Comparison of ENCODE assay signal across 24 cellular contexts in the genomic region with DNA sequence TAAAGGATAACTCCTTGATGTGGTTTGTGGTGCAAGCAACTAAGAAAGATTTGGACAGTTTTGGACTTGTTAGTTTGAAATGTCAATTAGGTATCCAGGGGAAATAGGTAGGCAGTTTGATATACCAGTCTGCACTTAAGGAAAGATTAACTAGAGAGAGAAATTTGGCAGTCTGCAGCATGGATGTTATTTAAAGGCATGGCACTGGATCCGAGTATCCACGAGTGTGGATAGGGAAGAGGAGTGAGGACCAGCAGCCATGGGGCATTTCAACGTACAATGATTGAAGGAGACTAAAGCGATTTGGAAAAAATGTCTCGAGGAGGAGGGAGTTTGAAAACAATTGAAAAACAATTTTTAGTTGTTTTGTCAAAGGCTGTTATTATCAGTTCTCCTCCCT.
DNase-seq lines count a peak whose midpoint lies in the region; ATAC-seq and TF ChIP-seq lines count a peak whose summit lies in the region.
"Had no signal": no experiment of that assay in that cellular context is flagged by ENCODE, and none has a peak within 500 bp of the region (broad histone marks: within the 10 kb centered on the region; RNA-seq: fewer than 3 reads in every experiment).

No MANE protein-coding gene starts in this region.

- no TSS peak for BruUV-seq in IMR-90 (replicated peaks; lab: Mats Ljungman, UMichigan)

- no peaks in the 10 kb centered on the region for H3K27me3 Mint-ChIP-seq in endodermal cell (ENCODE audit: insufficient read depth)
- H3K27me3 Mint-ChIP-seq in naive thymus-derived CD8-positive, alpha-beta T cell: no peaks in the 10 kb centered on the region
- H3K27me3 Mint-ChIP-seq: CD4-positive, alpha-beta memory T cell; CD4-positive, CD25-positive, alpha-beta regulatory T cell; CD8-positive, alpha-beta memory T cell had no signal

- H3K4ac ChIP-seq in IMR-90 (ENCODE audit: low read depth, low read length): peak overlapping the region; percentile 81

- intact Hi-C loops in Right ventricle myocardium superior (cut with DNase I) (no loop called here), left ventricle myocardium inferior (cut with micrococcal nuclease) (no loop called here), IMR-90 (cut with micrococcal nuclease) (no loop called here)

- peaks cover 4 to 6% of the 10 kb centered on the region in 2 experiments; a peak in 1 of 4 replicates for H3K79me1 ChIP-seq in IMR-90 (ENCODE audit: low read depth in 1 of 2, low read length in 2 of 2)

- peak overlapping the region; percentile 25 to 49 for H4K8ac ChIP-seq in IMR-90 (ENCODE audit: low read depth in 2 of 2, low read length in 2 of 2)

- 100% methylated on average over 2 of the region's 5 CpGs; no CpG with 5 or more reads in 1 of the 2 experiments for WGBS in IMR-90 (ENCODE audit: extremely low coverage in 2 of 2, insufficient read length in 1 of 2), 2 experiments
- WGBS in endodermal cell (ENCODE audit: insufficient coverage in 1 of 2, insufficient read length in 1 of 2), 2 experiments: 99 to 100% methylated on average over 5 of the region's 5 CpGs

- H3K27me3 ChIP-seq in left ventricle myocardium inferior (ENCODE audit: low read depth): no peaks in the 10 kb centered on the region
- no peaks in the 10 kb centered on the region for H3K27me3 ChIP-seq in IMR-90 (ENCODE audit: control insufficient read depth, insufficient read depth, low read length)
- H3K27me3 ChIP-seq in endodermal cell (ENCODE audit: control insufficient read depth, insufficient read depth, low read length, poor library complexity, severe bottlenecking): no peaks in the 10 kb centered on the region
- H3K27me3 ChIP-seq: BE2C, BLaER1 had no signal

- no peaks in the 10 kb centered on the region for H3K9me3 ChIP-seq in left ventricle myocardium inferior (replicated peaks)
- no peaks in the 10 kb centered on the region for H3K9me3 ChIP-seq in IMR-90 (ENCODE audit: control insufficient read depth, insufficient read depth, low read length)
- H3K9me3 ChIP-seq in endodermal cell (ENCODE audit: control insufficient read depth, low read length): no peaks in the 10 kb centered on the region
- H3K9me3 ChIP-seq: BE2C, BLaER1 had no signal

- peak overlapping the region; percentile 32; the same call in 1 of the 2 replicates for H3K56ac ChIP-seq in IMR-90 (ENCODE audit: extremely low read depth, insufficient read depth, low read length)

- DNase-seq in Right ventricle myocardium superior: no peak
- no peak for DNase-seq in left ventricle myocardium inferior
- no peak for DNase-seq in IMR-90
- no peak for DNase-seq in endodermal cell
- DNase-seq in naive thymus-derived CD8-positive, alpha-beta T cell: no peak
- DNase-seq in NK-92 (lab: John Stamatoyannopoulos, UW; ENCODE audit: unreplicated experiment): no peak
- DNase-seq: 8988T; ACHN; BE2C; C1 segment of cervical spinal cord; CD4-positive, alpha-beta memory T cell; CD4-positive, CD25-positive, alpha-beta regulatory T cell; CD8-positive, alpha-beta memory T cell; COR-L47; DMS 273 treated with DMSO at 0.1 percent for 48 hours; DMS153; DMS53; DMS79; DND-41; EL; GDM1 had no signal

- TF ChIP-seq CTCF in left ventricle myocardium inferior (IDR thresholded peaks at IDR 0.05; ENCODE audit: borderline replicate concordance) (no peak), IMR-90 (conservative IDR thresholded peaks at IDR 0.05; ENCODE audit: low read depth, low read length) (no peak), endodermal cell (conservative IDR thresholded peaks at IDR 0.05) (no peak)

- in situ Hi-C loops in IMR-90 (cut with MboI; ENCODE audit: low sequenced_read_pairs): no loop called here

- TF ChIP-seq POLR2A in IMR-90 (IDR thresholded peaks at IDR 0.05; ENCODE audit: low read depth, low read length): no peak

- H4K91ac ChIP-seq in IMR-90 (ENCODE audit: insufficient read depth, low read depth, low read length): peak overlapping the region; percentile 77

- no peaks in the 10 kb centered on the region for H4K20me1 ChIP-seq in IMR-90 (ENCODE audit: insufficient read depth, low read length)
- H4K20me1 ChIP-seq: BLaER1 had no signal

- no peak overlapping the region for H2AFZ ChIP-seq in IMR-90 (replicated peaks; ENCODE audit: low read length, poor library complexity)

- peak overlapping the region; percentile 3 for H3K27ac Mint-ChIP-seq in endodermal cell
- peak overlapping the region in 1 of 10 donors; percentile 55 for H3K27ac Mint-ChIP-seq in naive thymus-derived CD8-positive, alpha-beta T cell
- H3K27ac Mint-ChIP-seq: CD4-positive, alpha-beta memory T cell; CD8-positive, alpha-beta memory T cell had no signal

- peak overlapping the region; percentile 74 for H3K18ac ChIP-seq in IMR-90 (ENCODE audit: low read depth, low read length)

- dilution Hi-C loops in IMR-90 (cut with HindIII; ENCODE audit: low sequenced_read_pairs, unreplicated experiment): no loop called here

- H2BK5ac ChIP-seq in IMR-90 (ENCODE audit: low read depth, low read length, poor library complexity, severe bottlenecking): peak overlapping the region; percentile 84

- H3K9ac ChIP-seq in IMR-90 (ENCODE audit: low read depth, low read length): no peak overlapping the region
- no peak overlapping the region for H3K9ac ChIP-seq in endodermal cell (ENCODE audit: extremely low read depth, low read length, poor library complexity, severe bottlenecking)
- H3K9ac ChIP-seq: BLaER1 had no signal

- H2AK9ac ChIP-seq in IMR-90 (replicated peaks; ENCODE audit: low read depth, low read length, poor library complexity): no peak overlapping the region

- H2BK20ac ChIP-seq in IMR-90 (ENCODE audit: low read depth, low read length): peak overlapping the region; percentile 57

- H3K14ac ChIP-seq in IMR-90 (replicated peaks; ENCODE audit: low read depth, low read length): no peak overlapping the region

- POLR2A ChIA-PET in IMR-90 (lab: Charles Lee; ENCODE audit: unreplicated experiment): no interaction called here
- POLR2A ChIA-PET in naive thymus-derived CD8-positive, alpha-beta T cell (lab: Charles Lee): no interaction called here

- no peak overlapping the region for H3K23ac ChIP-seq in IMR-90 (ENCODE audit: low read depth, low read length)

- no peak overlapping the region for H3K4me3 Mint-ChIP-seq in endodermal cell
- H3K4me3 Mint-ChIP-seq in naive thymus-derived CD8-positive, alpha-beta T cell: no peak overlapping the region
- H3K4me3 Mint-ChIP-seq: CD14-positive monocyte; CD4-positive, alpha-beta memory T cell; CD4-positive, CD25-positive, alpha-beta regulatory T cell; CD8-positive, alpha-beta memory T cell had no signal

- no peaks in the 10 kb centered on the region for H3K9me3 Mint-ChIP-seq in endodermal cell
- no peaks in the 10 kb centered on the region for H3K9me3 Mint-ChIP-seq in naive thymus-derived CD8-positive, alpha-beta T cell
- H3K9me3 Mint-ChIP-seq: CD4-positive, alpha-beta memory T cell; CD4-positive, CD25-positive, alpha-beta regulatory T cell; CD8-positive, alpha-beta memory T cell had no signal

- H3K4me3 ChIP-seq in left ventricle myocardium inferior: no peak overlapping the region
- no peak overlapping the region for H3K4me3 ChIP-seq in IMR-90 (ENCODE audit: insufficient read depth, low read depth, low read length)
- no peak overlapping the region for H3K4me3 ChIP-seq in endodermal cell (ENCODE audit: low read length)
- H3K4me3 ChIP-seq: BLaER1, GM12878 had no signal

- H3K4me1 Mint-ChIP-seq in endodermal cell: peaks cover 3% of the 10 kb centered on the region
- no peaks in the 10 kb centered on the region for H3K4me1 Mint-ChIP-seq in naive thymus-derived CD8-positive, alpha-beta T cell
- H3K4me1 Mint-ChIP-seq: CD4-positive, alpha-beta memory T cell; CD8-positive, alpha-beta memory T cell had no signal

- H3K4me2 ChIP-seq in IMR-90 (ENCODE audit: low read depth, low read length): no peak overlapping the region
- H3K4me2 ChIP-seq: BLaER1 had no signal

- H3K36me3 Mint-ChIP-seq in endodermal cell (ENCODE audit: low read depth): peaks cover 25% of the 10 kb centered on the region
- peaks cover 0 to 14% (median 9%) of the 10 kb centered on the region in 3 donors for H3K36me3 Mint-ChIP-seq in naive thymus-derived CD8-positive, alpha-beta T cell

- no peak overlapping the region for H2BK15ac ChIP-seq in IMR-90 (ENCODE audit: low read depth, low read length)

- 0 out of 2 replicates have a peak overlapping the region, but pooled peaks have one; percentile 56 for H2AK5ac ChIP-seq in IMR-90 (ENCODE audit: low read depth, low read length)

- H3K27ac ChIP-seq in left ventricle myocardium inferior (replicated peaks) (no peak overlapping the region), IMR-90 (ENCODE audit: insufficient read depth, low read length) (peak overlapping the region; percentile 56; the same call in 1 of the 2 replicates), endodermal cell (ENCODE audit: low read depth, low read length) (no peak overlapping the region)
- H3K27ac ChIP-seq: BLaER1 had no signal

- peak overlapping the region; percentile 72 for H2BK120ac ChIP-seq in IMR-90 (ENCODE audit: low read depth, low read length)

- ATAC-seq in Right ventricle myocardium superior (ENCODE audit: poor library complexity): peak; percentile 71
- ATAC-seq in IMR-90 (ENCODE audit: low read depth): no peak
- no peak for ATAC-seq in naive thymus-derived CD8-positive, alpha-beta T cell
- ATAC-seq: GM12878 had no signal

- CTCF ChIA-PET in IMR-90 (lab: Yijun Ruan, JAX): no interaction called here

- no peak for TF ChIP-seq RAD21 in IMR-90 (IDR thresholded peaks at IDR 0.05; ENCODE audit: low read length)

- H3K4me1 ChIP-seq in left ventricle myocardium inferior (no peaks in the 10 kb centered on the region), IMR-90 (ENCODE audit: control insufficient read depth, insufficient read depth, low read length) (peaks cover 7% of the 10 kb centered on the region; the same call in 1 of the 2 replicates), endodermal cell (ENCODE audit: control insufficient read depth, insufficient read depth, low read length) (no peaks in the 10 kb centered on the region)
- H3K4me1 ChIP-seq: BE2C, BLaER1 had no signal

- peak overlapping the region; percentile 34; the same call in 1 of the 2 replicates for H4K5ac ChIP-seq in IMR-90 (ENCODE audit: low read depth, low read length)

- 0 out of 2 replicates have a peak, but pooled peaks cover 3% of the 10 kb centered on the region for H3K9me1 ChIP-seq in IMR-90 (ENCODE audit: insufficient read depth, low read length)

- H3K36me3 ChIP-seq in left ventricle myocardium inferior: peaks cover 26% of the 10 kb centered on the region
- peaks cover 8% of the 10 kb centered on the region; the same call in 1 of the 2 replicates for H3K36me3 ChIP-seq in IMR-90 (ENCODE audit: control insufficient read depth, insufficient read depth, low read length)
- H3K36me3 ChIP-seq in endodermal cell (ENCODE audit: control insufficient read depth, insufficient read depth, low read length): no peaks in the 10 kb centered on the region
- H3K36me3 ChIP-seq: BE2C had no signal

TF ChIP-seq in IMR-90, 13 proteins besides CTCF, POLR2A, EP300 and RAD21 (continues in another document):
- TF ChIP-seq CEBPB (IDR thresholded peaks at IDR 0.05; ENCODE audit: low read depth, low read length) (no peak), FOS (IDR thresholded peaks at IDR 0.05; ENCODE audit: low read depth, low read length) (no peak), RCOR1 (IDR thresholded peaks at IDR 0.05; ENCODE audit: insufficient replicate concordance, low read length) (no peak), SMC3 (IDR thresholded peaks at IDR 0.05; ENCODE audit: low read depth, low read length) (no peak), NFE2L2 (IDR thresholded peaks at IDR 0.05; ENCODE audit: low read depth, low read length) (no peak)
